Comparison of ENCODE assay signal across 8 cellular contexts in genomic region chr1:185646202-185646683, GRCh38.
DNase-seq lines count a peak whose midpoint lies in the region; ATAC-seq, FAIRE-seq and TF ChIP-seq lines count a peak whose summit lies in the region.

No MANE protein-coding gene starts in this region.

- no peak overlapping the region for H3K27ac ChIP-seq in HEK293 (ENCODE audit: extremely low read depth, low read depth, low read length)

- POLR2A ChIA-PET in AG04449 (lab: Yijun Ruan, JAX) (interaction anchor here (1.0 to 2.6 kb wide), 4 partner anchors 11 to 329 kb away, joined by 4 to 15 read pairs (median 7); partner anchors contain the start of gene IVNS1ABP), HEK293 (lab: Yijun Ruan, JAX) (interaction anchor here (1.9 kb wide), 1 partner anchor 329 kb away, joined by 9 read pairs; the partner anchor contains the start of gene IVNS1ABP)

- FAIRE-seq in RCC 7860 (lab: Jason Lieb, UNC) (peak; percentile 96), GM12891 (lab: Jason Lieb, UNC) (no peak)

- DNase-seq in AG04449 (ENCODE audit: low read depth, low spot score) (peak; percentile 97), RCC 7860 (ENCODE audit: low spot score) (peak; percentile 95), epidermal melanocyte (ENCODE audit: insufficient read length, low spot score) (peak; percentile 90), mucosa of descending colon (peak in 1 of 3 donors; percentile 81), GM12891 (ENCODE audit: insufficient read length, low spot score) (no peak)
- no peak for DNase-seq in activated CD4-positive, alpha-beta T cell treated with anti-CD3 and anti-CD28 coated beads, Interleukin-2, amount 50 U/mL, for 4 hours

- TF ChIP-seq CTCF in AG04449 (IDR thresholded peaks at IDR 0.05; ENCODE audit: insufficient read depth, low read length, missing control alignments) (no peak), HEK293 (tag by site-specific recombination; IDR thresholded peaks at IDR 0.05) (no peak), mucosa of descending colon (IDR thresholded peaks at IDR 0.05) (no peak)

- H3K4me1 ChIP-seq in HEK293 (ENCODE audit: control insufficient read depth, insufficient read depth, low read length) (peaks cover 4% of the 10 kb centered on the region), mucosa of descending colon (ENCODE audit: low read depth) (peaks cover 30% of the 10 kb centered on the region)

- intact Hi-C loops in mucosa of descending colon (cut with DNase I, micrococcal nuclease), result no loop called here

- TF ChIP-seq POLR2A in GM12891 (IDR thresholded peaks at IDR 0.05; ENCODE audit: low read depth, low read length), result no peak

- CTCF ChIA-PET in AG04449 (lab: Yijun Ruan, JAX), result interaction anchor here (0.8 to 2.0 kb wide), 5 partner anchors 9 to 476 kb away, joined by 3 to 13 read pairs (median 3); no protein-coding TSS in a partner anchor
- CTCF ChIA-PET in HEK293 (lab: Yijun Ruan, JAX), result interaction anchor here (0.6 to 1.8 kb wide), 5 partner anchors 24 to 286 kb away, joined by 3 to 5 read pairs (median 5); no protein-coding TSS in a partner anchor

- H3K9me3 ChIP-seq in HEK293 (ENCODE audit: control insufficient read depth, insufficient read depth, low read depth, low read length) (no peaks in the 10 kb centered on the region), mucosa of descending colon (peaks cover 5% of the 10 kb centered on the region)

- no peak overlapping the region for H3K4me3 ChIP-seq in AG04449 (ENCODE audit: low read depth, low read length)
- no peak overlapping the region for H3K4me3 ChIP-seq in HEK293 (ENCODE audit: low read depth, low read length)
- no peak overlapping the region for H3K4me3 ChIP-seq in mucosa of descending colon

- ATAC-seq in mucosa of descending colon (peak; percentile 79), GM18519 (IDR thresholded peaks at IDR 0.05; ENCODE audit: low FRiP score, unreplicated experiment) (no peak)

- H3K36me3 ChIP-seq in HEK293 (ENCODE audit: control insufficient read depth in 2 of 2, insufficient read depth in 1 of 2, low read length in 2 of 2), result no peaks in the 10 kb centered on the region
- H3K36me3 ChIP-seq in mucosa of descending colon (ENCODE audit: low read depth), result no peaks in the 10 kb centered on the region

TF ChIP-seq in HEK293, 187 proteins besides CTCF, POLR2A, EP300 and RAD21 (continues in another document):
- no peak for TF ChIP-seq ZNF677 (tag by site-specific recombination; IDR thresholded peaks at IDR 0.05)
- no peak for TF ChIP-seq ZNF146 (tag by site-specific recombination; IDR thresholded peaks at IDR 0.05)
- TF ChIP-seq ZNF26 (tag by site-specific recombination; IDR thresholded peaks at IDR 0.05), result no peak
- no peak for TF ChIP-seq SALL2 (tag by site-specific recombination; IDR thresholded peaks at IDR 0.05; ENCODE audit: borderline replicate concordance)
- TF ChIP-seq ZNF639 (tag by site-specific recombination; IDR thresholded peaks at IDR 0.05), result no peak
- TF ChIP-seq ZNF645 (tag by site-specific recombination; IDR thresholded peaks at IDR 0.05), result no peak
- peak; percentile 69 for TF ChIP-seq GFI1B (tag by site-specific recombination; IDR thresholded peaks at IDR 0.05)
- no peak for TF ChIP-seq ELK4 (IDR thresholded peaks at IDR 0.05; ENCODE audit: borderline replicate concordance, low read depth, low read length)

TF ChIP-seq in GM12891, 5 proteins besides CTCF, POLR2A, EP300 and RAD21:
- TF ChIP-seq PAX5 (IDR thresholded peaks at IDR 0.05; ENCODE audit: insufficient read depth, low read length, severe bottlenecking), result no peak
- TF ChIP-seq POLR2AphosphoS5 (IDR thresholded peaks at IDR 0.05; ENCODE audit: low read depth, low read length), result no peak
- no peak for TF ChIP-seq TAF1 (IDR thresholded peaks at IDR 0.05; ENCODE audit: low read depth, low read length)
- TF ChIP-seq POU2F2 (IDR thresholded peaks at IDR 0.05; ENCODE audit: low read depth, low read length), result no peak
- TF ChIP-seq SPI1 (IDR thresholded peaks at IDR 0.05; ENCODE audit: low read depth, low read length), result no peak

Comparison
In these comparisons a context has a peak if more than half of its experiments do, and no peak if none do; other contexts are left out.
1. DNase-seq: peak in AG04449 (single experiment), RCC 7860 (single experiment) and epidermal melanocyte (single experiment); none in GM12891 (single experiment) and activated CD4-positive, alpha-beta T cell treated with anti-CD3 and anti-CD28 coated beads, Interleukin-2, amount 50 U/mL, for 4 hours (0 of 2).